ENCODE assay signal across 29 cellular contexts in genomic region chr5:152437861-152438260, GRCh38. TPM values are rescaled to one million over a fixed set of nuclear protein-coding genes. Genes with fewer than 3 reads are reported as not detected.
A peak's percentile ranks its signal among the peaks of the same experiment; 100 is the strongest.
DNase-seq lines count a peak whose midpoint lies in the region; ATAC-seq and TF ChIP-seq lines count a peak whose summit lies in the region.
"Had no signal": no experiment of that assay in that cellular context is flagged by ENCODE, and none has a peak within 500 bp of the region (broad histone marks: within the 10 kb centered on the region; RNA-seq: fewer than 3 reads in every experiment).

No MANE protein-coding gene starts in this region.

- H3K36me3 ChIP-seq in GM23338 (ENCODE audit: insufficient read depth) = no peaks in the 10 kb centered on the region
- H3K36me3 ChIP-seq in NT2/D1 (ENCODE audit: insufficient read depth, insufficient read length, low read length) = no peaks in the 10 kb centered on the region
- H3K36me3 ChIP-seq in neural progenitor cell = no peaks in the 10 kb centered on the region
- H3K36me3 ChIP-seq: BE2C, SJSA1 had no signal

- H3K36me3 Mint-ChIP-seq in GM23338 (ENCODE audit: low read depth) (no peaks in the 10 kb centered on the region), neural progenitor cell (no peaks in the 10 kb centered on the region)
- H3K36me3 Mint-ChIP-seq: CD14-positive monocyte; CD8-positive, alpha-beta memory T cell had no signal

- H3K4me2 ChIP-seq in GM23338 (peak overlapping the region; percentile 45; the same call in 1 of the 2 replicates), neural progenitor cell (peak overlapping the region; percentile 33)

- no peaks in the 10 kb centered on the region for H3K9me2 ChIP-seq in GM23338 (ENCODE audit: insufficient read depth)

- no peak for TF ChIP-seq CTCF in GM23338 (conservative IDR thresholded peaks at IDR 0.05; ENCODE audit: low read depth in 2 of 2)
- no peak for TF ChIP-seq CTCF in neural progenitor cell (IDR thresholded peaks at IDR 0.05)

- no peaks in the 10 kb centered on the region for H3F3A ChIP-seq in GM23338 (replicated peaks; ENCODE audit: low read depth)
- peaks cover 4% of the 10 kb centered on the region for H3F3A ChIP-seq in neural progenitor cell (ENCODE audit: low read depth)

- H3K27ac ChIP-seq in GM23338 (ENCODE audit: low read depth) (no peak overlapping the region), neural progenitor cell (no peak overlapping the region)
- H3K27ac ChIP-seq: HL-60, SJSA1 had no signal

- no peak overlapping the region for H3K27ac Mint-ChIP-seq in GM23338
- no peak overlapping the region for H3K27ac Mint-ChIP-seq in neural progenitor cell
- H3K27ac Mint-ChIP-seq: CD14-positive monocyte; CD8-positive, alpha-beta memory T cell had no signal

- H3K27me3 ChIP-seq in GM23338 (ENCODE audit: insufficient read depth) (no peaks in the 10 kb centered on the region), NT2/D1 (ENCODE audit: insufficient read depth, insufficient read length) (no peaks in the 10 kb centered on the region), neural progenitor cell (no peaks in the 10 kb centered on the region)
- H3K27me3 ChIP-seq: BE2C, SJSA1 had no signal

- peak; percentile 77 for ATAC-seq in GM23338
- ATAC-seq in GM21526 (IDR thresholded peaks at IDR 0.05; ENCODE audit: low FRiP score, unreplicated experiment) = no peak
- ATAC-seq: HepG2 had no signal

- H4K20me1 ChIP-seq in GM23338 (replicated peaks; ENCODE audit: insufficient read depth) (no peaks in the 10 kb centered on the region), neural progenitor cell (ENCODE audit: low read depth) (no peaks in the 10 kb centered on the region)

- DNase-seq in GM23338 (ENCODE audit: low spot score) (peak; percentile 68), NT2/D1 (ENCODE audit: low read depth, low spot score) (peak; percentile 62), iPS DF 4.7 (ENCODE audit: extremely low read depth, low spot score) (peak; percentile 28), neural progenitor cell (ENCODE audit: low spot score) (peak; percentile 62), T-helper 1 cell (no peak), HPDE6-E6E7 (ENCODE audit: extremely low spot score) (no peak)
- DNase-seq: 8988T; ACHN; BE2C; Calu3; CD8-positive, alpha-beta memory T cell; DND-41; GOT3; Karpas-422; NCI-H1092; NCI-H1436; NCI-H1930; NCI-H2107; NCI-H446; NCI-H526; NCI-H82; NK-92 treated with Interleukin-12 subunit alpha and Interleukin-12 subunit beta, amount 100 ng/mL, for 24 hours; Right ventricle myocardium superior; RPMI8226 had no signal

- H3K4me3 ChIP-seq in GM23338 (no peak overlapping the region), NT2/D1 (ENCODE audit: insufficient read length, low read depth) (no peak overlapping the region), neural progenitor cell (no peak overlapping the region)
- H3K4me3 ChIP-seq: SJSA1 had no signal

- no peaks in the 10 kb centered on the region for H3K27me3 Mint-ChIP-seq in GM23338 (ENCODE audit: insufficient read depth, low read depth, poor library complexity)
- peaks cover 2% of the 10 kb centered on the region for H3K27me3 Mint-ChIP-seq in neural progenitor cell (ENCODE audit: insufficient read depth, low read depth)

- H3K9me3 ChIP-seq in NT2/D1 (ENCODE audit: insufficient read depth, low read length) (no peaks in the 10 kb centered on the region), neural progenitor cell (ENCODE audit: low read depth) (no peaks in the 10 kb centered on the region)
- H3K9me3 ChIP-seq: BE2C, SJSA1 had no signal

- H3K9ac ChIP-seq in NT2/D1 (ENCODE audit: insufficient read length, low read depth) (no peak overlapping the region), neural progenitor cell (no peak overlapping the region)

- H2AFZ ChIP-seq in GM23338 (no peak overlapping the region), neural progenitor cell (replicated peaks) (no peak overlapping the region)

- H3K4me1 ChIP-seq in GM23338 (ENCODE audit: insufficient read depth) (peaks cover 11% of the 10 kb centered on the region), NT2/D1 (ENCODE audit: insufficient read depth, insufficient read length) (no peaks in the 10 kb centered on the region), neural progenitor cell (peaks cover 12% of the 10 kb centered on the region)
- H3K4me1 ChIP-seq: BE2C, SJSA1 had no signal

- H3K79me2 ChIP-seq in GM23338 (replicated peaks; ENCODE audit: insufficient read depth) (no peaks in the 10 kb centered on the region), neural progenitor cell (ENCODE audit: low read depth) (no peaks in the 10 kb centered on the region)

- H3K4me3 Mint-ChIP-seq in GM23338 = no peak overlapping the region; the same call in 2 of the 3 replicates
- no peak overlapping the region for H3K4me3 Mint-ChIP-seq in neural progenitor cell
- H3K4me3 Mint-ChIP-seq: CD14-positive monocyte; CD8-positive, alpha-beta memory T cell had no signal

- peaks cover 18% of the 10 kb centered on the region; the same call in 2 of the 3 replicates for H3K4me1 Mint-ChIP-seq in GM23338
- H3K4me1 Mint-ChIP-seq in neural progenitor cell = peaks cover 11% of the 10 kb centered on the region
- H3K4me1 Mint-ChIP-seq: CD14-positive monocyte; CD8-positive, alpha-beta memory T cell had no signal

- H3K9me3 Mint-ChIP-seq in GM23338 (no peaks in the 10 kb centered on the region), neural progenitor cell (no peaks in the 10 kb centered on the region)
- H3K9me3 Mint-ChIP-seq: CD8-positive, alpha-beta memory T cell had no signal

TF ChIP-seq in GM23338, 12 proteins besides CTCF, POLR2A, EP300 and RAD21:
- no peak for TF ChIP-seq EZH2 (IDR thresholded peaks at IDR 0.05; ENCODE audit: low read depth, unreplicated experiment)
- TF ChIP-seq, protein P1, sequence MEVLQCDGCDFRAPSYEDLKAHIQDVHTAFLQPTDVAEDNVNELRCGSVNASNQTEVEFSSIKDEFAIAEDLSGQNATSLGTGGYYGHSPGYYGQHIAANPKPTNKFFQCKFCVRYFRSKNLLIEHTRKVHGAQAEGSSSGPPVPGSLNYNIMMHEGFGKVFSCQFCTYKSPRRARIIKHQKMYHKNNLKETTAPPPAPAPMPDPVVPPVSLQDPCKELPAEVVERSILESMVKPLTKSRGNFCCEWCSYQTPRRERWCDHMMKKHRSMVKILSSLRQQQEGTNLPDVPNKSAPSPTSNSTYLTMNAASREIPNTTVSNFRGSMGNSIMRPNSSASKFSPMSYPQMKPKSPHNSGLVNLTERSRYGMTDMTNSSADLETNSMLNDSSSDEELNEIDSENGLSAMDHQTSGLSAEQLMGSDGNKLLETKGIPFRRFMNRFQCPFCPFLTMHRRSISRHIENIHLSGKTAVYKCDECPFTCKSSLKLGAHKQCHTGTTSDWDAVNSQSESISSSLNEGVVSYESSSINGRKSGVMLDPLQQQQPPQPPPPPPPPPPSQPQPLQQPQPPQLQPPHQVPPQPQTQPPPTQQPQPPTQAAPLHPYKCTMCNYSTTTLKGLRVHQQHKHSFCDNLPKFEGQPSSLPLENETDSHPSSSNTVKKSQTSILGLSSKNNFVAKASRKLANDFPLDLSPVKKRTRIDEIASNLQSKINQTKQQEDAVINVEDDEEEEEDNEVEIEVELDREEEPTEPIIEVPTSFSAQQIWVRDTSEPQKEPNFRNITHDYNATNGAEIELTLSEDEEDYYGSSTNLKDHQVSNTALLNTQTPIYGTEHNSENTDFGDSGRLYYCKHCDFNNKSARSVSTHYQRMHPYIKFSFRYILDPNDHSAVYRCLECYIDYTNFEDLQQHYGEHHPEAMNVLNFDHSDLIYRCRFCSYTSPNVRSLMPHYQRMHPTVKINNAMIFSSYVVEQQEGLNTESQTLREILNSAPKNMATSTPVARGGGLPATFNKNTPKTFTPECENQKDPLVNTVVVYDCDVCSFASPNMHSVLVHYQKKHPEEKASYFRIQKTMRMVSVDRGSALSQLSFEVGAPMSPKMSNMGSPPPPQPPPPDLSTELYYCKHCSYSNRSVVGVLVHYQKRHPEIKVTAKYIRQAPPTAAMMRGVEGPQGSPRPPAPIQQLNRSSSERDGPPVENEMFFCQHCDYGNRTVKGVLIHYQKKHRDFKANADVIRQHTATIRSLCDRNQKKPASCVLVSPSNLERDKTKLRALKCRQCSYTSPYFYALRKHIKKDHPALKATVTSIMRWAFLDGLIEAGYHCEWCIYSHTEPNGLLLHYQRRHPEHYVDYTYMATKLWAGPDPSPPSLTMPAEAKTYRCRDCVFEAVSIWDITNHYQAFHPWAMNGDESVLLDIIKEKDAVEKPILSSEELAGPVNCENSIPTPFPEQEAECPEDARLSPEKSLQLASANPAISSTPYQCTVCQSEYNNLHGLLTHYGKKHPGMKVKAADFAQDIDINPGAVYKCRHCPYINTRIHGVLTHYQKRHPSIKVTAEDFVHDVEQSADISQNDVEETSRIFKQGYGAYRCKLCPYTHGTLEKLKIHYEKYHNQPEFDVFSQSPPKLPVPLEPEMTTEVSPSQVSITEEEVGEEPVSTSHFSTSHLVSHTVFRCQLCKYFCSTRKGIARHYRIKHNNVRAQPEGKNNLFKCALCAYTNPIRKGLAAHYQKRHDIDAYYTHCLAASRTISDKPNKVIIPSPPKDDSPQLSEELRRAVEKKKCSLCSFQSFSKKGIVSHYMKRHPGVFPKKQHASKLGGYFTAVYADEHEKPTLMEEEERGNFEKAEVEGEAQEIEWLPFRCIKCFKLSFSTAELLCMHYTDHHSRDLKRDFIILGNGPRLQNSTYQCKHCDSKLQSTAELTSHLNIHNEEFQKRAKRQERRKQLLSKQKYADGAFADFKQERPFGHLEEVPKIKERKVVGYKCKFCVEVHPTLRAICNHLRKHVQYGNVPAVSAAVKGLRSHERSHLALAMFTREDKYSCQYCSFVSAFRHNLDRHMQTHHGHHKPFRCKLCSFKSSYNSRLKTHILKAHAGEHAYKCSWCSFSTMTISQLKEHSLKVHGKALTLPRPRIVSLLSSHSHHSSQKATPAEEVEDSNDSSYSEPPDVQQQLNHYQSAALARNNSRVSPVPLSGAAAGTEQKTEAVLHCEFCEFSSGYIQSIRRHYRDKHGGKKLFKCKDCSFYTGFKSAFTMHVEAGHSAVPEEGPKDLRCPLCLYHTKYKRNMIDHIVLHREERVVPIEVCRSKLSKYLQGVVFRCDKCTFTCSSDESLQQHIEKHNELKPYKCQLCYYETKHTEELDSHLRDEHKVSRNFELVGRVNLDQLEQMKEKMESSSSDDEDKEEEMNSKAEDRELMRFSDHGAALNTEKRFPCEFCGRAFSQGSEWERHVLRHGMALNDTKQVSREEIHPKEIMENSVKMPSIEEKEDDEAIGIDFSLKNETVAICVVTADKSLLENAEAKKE (CRISPR knock-in tag; IDR thresholded peaks at IDR 0.05) = peak; percentile 81
- TF ChIP-seq CREB1 (CRISPR knock-in tag; IDR thresholded peaks at IDR 0.05; ENCODE audit: low read depth) = 0 out of 2 replicates have a peak, but pooled peaks have one; percentile 11
TF ChIP-seq in GM23338: peak in this region for 2.

RNA-seq across cellular contexts. Expression of gene NMUR2, which starts 32.8 kb away (rescaled TPM):
- total RNA-seq in GM23338 (2014; rRNA removed; shearing (Covaris generic)) = not detected in 2 replicates
- polyA plus RNA-seq in GM23338 (2016; fragmentation: Nextera tagmentation; extraction: Ambion mirVana) = 0.10 TPM in 1 of 2 replicates, not detected in the other
- 0.07 TPM in 1 of 2 replicates, not detected in the other for total RNA-seq in neural progenitor cell (ENCODE audit: low replicate concordance)
- total RNA-seq: CD8-positive, alpha-beta memory T cell; HepG2; Right ventricle myocardium superior; SJSA1 had no signal
- polyA plus RNA-seq: CD14-positive monocyte; CD8-positive, alpha-beta memory T cell; HepG2 had no signal

Comparison
In these comparisons a context has a peak if more than half of its experiments do, and no peak if none do; other contexts are left out.
1. DNase-seq: peak in GM23338 (single experiment), NT2/D1 (single experiment), iPS DF 4.7 (single experiment) and neural progenitor cell (single experiment); none in T-helper 1 cell (0 of 5) and HPDE6-E6E7 (single experiment).